ENCODE assay signal across 10 cellular contexts in genomic region chr18:77061291-77061945, GRCh38.
DNase-seq lines count a peak whose midpoint lies in the region; ATAC-seq and TF ChIP-seq lines count a peak whose summit lies in the region.
"Had no signal": no experiment of that assay in that cellular context is flagged by ENCODE, and none has a peak within 500 bp of the region (broad histone marks: within the 10 kb centered on the region; RNA-seq: fewer than 3 reads in every experiment).

No MANE protein-coding gene starts in this region.

- peaks cover 64% of the 10 kb centered on the region for H3K36me3 Mint-ChIP-seq in activated CD4-positive, alpha-beta T cell treated with anti-CD3 and anti-CD28 coated beads, Interleukin-2, amount 10 ng/mL, durations not matched to agents 24 days and 14 days (ENCODE audit: low read depth)
- H3K36me3 Mint-ChIP-seq in T-cell (peaks cover 51% of the 10 kb centered on the region), endodermal cell (ENCODE audit: low read depth) (peaks cover 24% of the 10 kb centered on the region), endothelial cell (ENCODE audit: low read depth, unreplicated experiment) (peaks cover 4% of the 10 kb centered on the region)

- peaks cover 5% of the 10 kb centered on the region for H3K4me1 ChIP-seq in fibroblast of lung (ENCODE audit: control insufficient read depth, extremely low read depth, insufficient read depth, low read length)
- H3K4me1 ChIP-seq in stomach: peaks cover 59 to 95% (median 70%) of the 10 kb centered on the region in 4 donors
- peaks cover 11% of the 10 kb centered on the region for H3K4me1 ChIP-seq in endodermal cell (ENCODE audit: control insufficient read depth, insufficient read depth, low read length)

- POLR2A ChIA-PET in T-cell (lab: Charles Lee): interaction anchor here in 1 of 2 donors (0.7 to 0.8 kb wide), 3 partner anchors 10 to 69 kb away, joined by 3 to 7 read pairs (median 3); no protein-coding TSS in a partner anchor

- no peak overlapping the region for H3K4me2 ChIP-seq in fibroblast of lung (ENCODE audit: extremely low read depth, insufficient read depth, low read length)

- H3K27me3 Mint-ChIP-seq in activated CD4-positive, alpha-beta T cell treated with anti-CD3 and anti-CD28 coated beads, Interleukin-2, amount 10 ng/mL, durations not matched to agents 24 days and 14 days: no peaks in the 10 kb centered on the region
- no peaks in the 10 kb centered on the region for H3K27me3 Mint-ChIP-seq in T-cell
- H3K27me3 Mint-ChIP-seq in endodermal cell (ENCODE audit: insufficient read depth): no peaks in the 10 kb centered on the region
- peaks cover 6% of the 10 kb centered on the region for H3K27me3 Mint-ChIP-seq in endothelial cell (ENCODE audit: unreplicated experiment)

- CTCF ChIA-PET in T-cell (lab: Charles Lee): interaction anchor here (0.6 to 1.4 kb wide), 8 partner anchors 9 to 72 kb away, joined by 3 to 6 read pairs (median 3); no protein-coding TSS in a partner anchor

- H3K27ac Mint-ChIP-seq in activated CD4-positive, alpha-beta T cell treated with anti-CD3 and anti-CD28 coated beads, Interleukin-2, amount 10 ng/mL, durations not matched to agents 24 days and 14 days: peak overlapping the region; percentile 97
- peak overlapping the region; percentile 100 for H3K27ac Mint-ChIP-seq in T-cell
- no peak overlapping the region for H3K27ac Mint-ChIP-seq in endodermal cell
- H3K27ac Mint-ChIP-seq in endothelial cell (ENCODE audit: unreplicated experiment): no peak overlapping the region

- TF ChIP-seq CTCF in fibroblast of lung (conservative IDR thresholded peaks at IDR 0.05 in 1 of 2, IDR thresholded peaks at IDR 0.05 in 1 of 2; ENCODE audit: low read depth in 1 of 2, low read length in 2 of 2): no peak
- TF ChIP-seq CTCF in stomach (IDR thresholded peaks at IDR 0.05): no peak
- no peak for TF ChIP-seq CTCF in endodermal cell (conservative IDR thresholded peaks at IDR 0.05)
- no peak for TF ChIP-seq CTCF in endothelial cell (IDR thresholded peaks at IDR 0.05; ENCODE audit: unreplicated experiment)

- TF ChIP-seq EP300 in stomach (IDR thresholded peaks at IDR 0.05): no peak

- H3K4me1 Mint-ChIP-seq in activated CD4-positive, alpha-beta T cell treated with anti-CD3 and anti-CD28 coated beads, Interleukin-2, amount 10 ng/mL, durations not matched to agents 24 days and 14 days: peaks cover 81% of the 10 kb centered on the region
- peaks cover 85 to 89% (median 86%) of the 10 kb centered on the region in 3 donors for H3K4me1 Mint-ChIP-seq in T-cell
- H3K4me1 Mint-ChIP-seq in endodermal cell: peaks cover 27% of the 10 kb centered on the region
- H3K4me1 Mint-ChIP-seq in endothelial cell (ENCODE audit: unreplicated experiment): peaks cover 10% of the 10 kb centered on the region

- no peak overlapping the region for H3K9ac ChIP-seq in fibroblast of lung (ENCODE audit: insufficient read depth, low read length)
- no peak overlapping the region for H3K9ac ChIP-seq in endodermal cell (ENCODE audit: extremely low read depth, low read length, poor library complexity, severe bottlenecking)

- intact Hi-C loops in activated CD4-positive, alpha-beta T cell treated with anti-CD3 and anti-CD28 coated beads, Interleukin-2, amount 10 ng/mL, durations not matched to agents 24 days and 14 days (cut with micrococcal nuclease): loop anchor here (5.0 kb wide), 1 partner anchor 239 kb away; the partner anchor contains the start of gene ZNF236
- intact Hi-C loops in stomach (cut with DNase I; ENCODE audit: low total_unique reads): no loop called here

- H3K79me2 ChIP-seq in fibroblast of lung (ENCODE audit: control insufficient read depth, insufficient read depth, low read length): no peaks in the 10 kb centered on the region

- DNase-seq in activated CD4-positive, alpha-beta T cell treated with anti-CD3 and anti-CD28 coated beads, Interleukin-2, amount 10 ng/mL, durations not matched to agents 24 days and 14 days: no peak
- DNase-seq in activated CD4-positive, alpha-beta T cell treated with anti-CD3 and anti-CD28 coated beads for 4 hours: no peak
- no peak for DNase-seq in T-cell
- DNase-seq in fibroblast of lung (ENCODE audit: low read depth in 2 of 2): peak; percentile 46 to 58
- DNase-seq in stomach: no peak
- no peak for DNase-seq in endodermal cell
- no peak for DNase-seq in NCI-H2196 (lab: John Stamatoyannopoulos, UW; ENCODE audit: unreplicated experiment)
- DNase-seq in endothelial cell (ENCODE audit: low spot score): no peak
- DNase-seq: NCI-H2081 treated with DMSO at 0.1 percent for 48 hours had no signal

- H3K4me3 ChIP-seq in fibroblast of lung (replicated peaks in 1 of 4; ENCODE audit: control extremely low read depth in 1 of 4, insufficient read depth in 1 of 4, low read depth in 3 of 4, low read length in 4 of 4) (no peak overlapping the region), stomach (no peak overlapping the region), endodermal cell (ENCODE audit: low read length) (no peak overlapping the region)
- H3K4me3 ChIP-seq: body of pancreas had no signal

- no peak for TF ChIP-seq POLR2A in stomach (IDR thresholded peaks at IDR 0.05)

- peak overlapping the region; percentile 67 for H3K4me3 Mint-ChIP-seq in activated CD4-positive, alpha-beta T cell treated with anti-CD3 and anti-CD28 coated beads, Interleukin-2, amount 10 ng/mL, durations not matched to agents 24 days and 14 days
- H3K4me3 Mint-ChIP-seq in T-cell: peak overlapping the region; percentile 31 to 70 (median 57)
- H3K4me3 Mint-ChIP-seq in endodermal cell: no peak overlapping the region
- H3K4me3 Mint-ChIP-seq in endothelial cell (ENCODE audit: unreplicated experiment): no peak overlapping the region

- H3K36me3 ChIP-seq in fibroblast of lung (ENCODE audit: control insufficient read depth, insufficient read depth, low read length) (no peaks in the 10 kb centered on the region), stomach (peaks cover 0 to 29% (median 10%) of the 10 kb centered on the region in 4 donors), endodermal cell (ENCODE audit: control insufficient read depth, insufficient read depth, low read length) (no peaks in the 10 kb centered on the region)

- no peak for ATAC-seq in T-cell (replicated peaks in 1 of 4)
- ATAC-seq: body of pancreas had no signal

- H3K27ac ChIP-seq in fibroblast of lung (ENCODE audit: insufficient read depth, low read length) (no peak overlapping the region), stomach (peak overlapping the region; percentile 20 to 93 (median 68)), endodermal cell (ENCODE audit: low read depth, low read length) (no peak overlapping the region)

- H4K20me1 ChIP-seq in fibroblast of lung (ENCODE audit: control insufficient read depth, extremely low read depth, insufficient read depth, low read length): no peaks in the 10 kb centered on the region

- WGBS in stomach, 5 donors: 59 to 72% (median 67%) methylated on average over 6 of the region's 6 CpGs
- WGBS in endodermal cell (ENCODE audit: insufficient coverage in 1 of 2, insufficient read length in 1 of 2), 2 experiments: 94 to 100% methylated on average over 2 to 5 of the region's 6 CpGs

- no peaks in the 10 kb centered on the region for H3K9me3 Mint-ChIP-seq in activated CD4-positive, alpha-beta T cell treated with anti-CD3 and anti-CD28 coated beads, Interleukin-2, amount 10 ng/mL, durations not matched to agents 24 days and 14 days
- H3K9me3 Mint-ChIP-seq in T-cell (no peaks in the 10 kb centered on the region), endodermal cell (no peaks in the 10 kb centered on the region), endothelial cell (ENCODE audit: unreplicated experiment) (no peaks in the 10 kb centered on the region)

- H2AFZ ChIP-seq in fibroblast of lung (ENCODE audit: low read length): no peak overlapping the region

- H3K27me3 ChIP-seq in fibroblast of lung (ENCODE audit: control insufficient read depth, insufficient read depth, low read length) (no peaks in the 10 kb centered on the region), stomach (no peaks in the 10 kb centered on the region), endodermal cell (ENCODE audit: control insufficient read depth, insufficient read depth, low read length, poor library complexity, severe bottlenecking) (no peaks in the 10 kb centered on the region)
- H3K27me3 ChIP-seq: body of pancreas had no signal

- H3K9me3 ChIP-seq in fibroblast of lung (ENCODE audit: control insufficient read depth, insufficient read depth, low read depth, low read length) (no peaks in the 10 kb centered on the region), stomach (no peaks in the 10 kb centered on the region), endodermal cell (ENCODE audit: control insufficient read depth, low read length) (no peaks in the 10 kb centered on the region)
- H3K9me3 ChIP-seq: body of pancreas had no signal

Comparison
In these comparisons a context has a peak if more than half of its experiments do, and no peak if none do; other contexts are left out.
1. DNase-seq: peak in fibroblast of lung (2 of 2); none in activated CD4-positive, alpha-beta T cell treated with anti-CD3 and anti-CD28 coated beads, Interleukin-2, amount 10 ng/mL, durations not matched to agents 24 days and 14 days (single experiment), activated CD4-positive, alpha-beta T cell treated with anti-CD3 and anti-CD28 coated beads for 4 hours (0 of 2), T-cell (0 of 34), stomach (single experiment), endodermal cell (single experiment), NCI-H2196 (single experiment) and endothelial cell (single experiment).
2. H3K27ac Mint-ChIP-seq: peak in activated CD4-positive, alpha-beta T cell treated with anti-CD3 and anti-CD28 coated beads, Interleukin-2, amount 10 ng/mL, durations not matched to agents 24 days and 14 days (single experiment) and T-cell (2 of 2); none in endodermal cell (single experiment) and endothelial cell (single experiment).
3. H3K4me3 Mint-ChIP-seq: peak in activated CD4-positive, alpha-beta T cell treated with anti-CD3 and anti-CD28 coated beads, Interleukin-2, amount 10 ng/mL, durations not matched to agents 24 days and 14 days (single experiment) and T-cell (3 of 3); none in endodermal cell (single experiment) and endothelial cell (single experiment).
4. H3K27ac ChIP-seq: peak in stomach (5 of 5); none in fibroblast of lung (single experiment) and endodermal cell (single experiment).